ENCODE assay signal across 9 cellular contexts in genomic region chr19:12484011-12484370, GRCh38. TPM values are rescaled to one million over a fixed set of nuclear protein-coding genes. Genes with fewer than 3 reads are reported as not detected.
DNase-seq lines count a peak whose midpoint lies in the region; ATAC-seq, FAIRE-seq and TF ChIP-seq lines count a peak whose summit lies in the region.
"Had no signal": no experiment of that assay in that cellular context is flagged by ENCODE, and none has a peak within 500 bp of the region (broad histone marks: within the 10 kb centered on the region; RNA-seq: fewer than 3 reads in every experiment).

No MANE protein-coding gene starts in this region.

- H3K27ac ChIP-seq in astrocyte (ENCODE audit: low read depth, low read length): peak overlapping the region; percentile 53
- H3K27ac ChIP-seq in right lobe of liver: peak overlapping the region in 2 of 3 donors; percentile 12 to 60
- H3K27ac ChIP-seq in thyroid gland: peak overlapping the region in 2 of 3 donors; percentile 29 to 60

- peak overlapping the region; percentile 99 for H2AFZ ChIP-seq in astrocyte (ENCODE audit: low read depth, low read length)

- peaks cover 14% of the 10 kb centered on the region for H4K20me1 ChIP-seq in astrocyte (ENCODE audit: insufficient read depth, low read length)

- FAIRE-seq in astrocyte (lab: Jason Lieb, UNC): no peak

- H3K79me2 ChIP-seq in astrocyte (ENCODE audit: insufficient read depth, low read length): peaks cover 40% of the 10 kb centered on the region

- no peaks in the 10 kb centered on the region for H3K27me3 Mint-ChIP-seq in activated CD8-positive, alpha-beta memory T cell treated with anti-CD3 and anti-CD28 coated beads, Interleukin-2, amount 10 ng/mL, durations not matched to agents 7 days and 5 days
- no peaks in the 10 kb centered on the region for H3K27me3 Mint-ChIP-seq in astrocyte (ENCODE audit: low read depth, unreplicated experiment)

- DNase-seq in activated CD8-positive, alpha-beta memory T cell treated with anti-CD3 and anti-CD28 coated beads, Interleukin-2, amount 10 ng/mL, durations not matched to agents 7 days and 5 days: no peak
- no peak for DNase-seq in activated CD8-positive, alpha-beta memory T cell treated with anti-CD3 and anti-CD28 coated beads, Interleukin-2, amount 50 U/mL, for 4 hours
- DNase-seq in astrocyte (ENCODE audit: low read depth): no peak
- no peak for DNase-seq in right lobe of liver
- DNase-seq in thyroid gland: no peak
- DNase-seq in effector CD4-positive, alpha-beta T cell: no peak
- no peak for DNase-seq in HCEC 1CT
- DNase-seq: SIG-M5 had no signal

- peak overlapping the region; percentile 89 for H3K4me3 ChIP-seq in astrocyte (ENCODE audit: insufficient read depth, low read depth, low read length)
- peak overlapping the region; percentile 71 to 97 (median 91) for H3K4me3 ChIP-seq in right lobe of liver
- H3K4me3 ChIP-seq in thyroid gland (replicated peaks in 1 of 3): peak overlapping the region; percentile 63 to 90 (median 79)

- no peaks in the 10 kb centered on the region for H3K9me3 ChIP-seq in astrocyte (ENCODE audit: insufficient read depth, low read depth, low read length)
- H3K9me3 ChIP-seq in right lobe of liver: no peaks in the 10 kb centered on the region
- H3K9me3 ChIP-seq in thyroid gland: no peaks in the 10 kb centered on the region

- ATAC-seq in activated CD8-positive, alpha-beta memory T cell treated with anti-CD3 and anti-CD28 coated beads, Interleukin-2, amount 10 ng/mL, durations not matched to agents 7 days and 5 days: no peak
- ATAC-seq in right lobe of liver: no peak
- ATAC-seq in HG02970 (IDR thresholded peaks at IDR 0.05; ENCODE audit: low FRiP score, unreplicated experiment): no peak

- H3K4me3 Mint-ChIP-seq in activated CD8-positive, alpha-beta memory T cell treated with anti-CD3 and anti-CD28 coated beads, Interleukin-2, amount 10 ng/mL, durations not matched to agents 7 days and 5 days: peak overlapping the region; percentile 90
- peak overlapping the region; percentile 83 for H3K4me3 Mint-ChIP-seq in astrocyte (ENCODE audit: unreplicated experiment)

- peaks cover 25% of the 10 kb centered on the region for H3K4me1 Mint-ChIP-seq in activated CD8-positive, alpha-beta memory T cell treated with anti-CD3 and anti-CD28 coated beads, Interleukin-2, amount 10 ng/mL, durations not matched to agents 7 days and 5 days
- H3K4me1 Mint-ChIP-seq in astrocyte (ENCODE audit: low read depth, unreplicated experiment): peaks cover 8% of the 10 kb centered on the region

- 4% methylated on average over 7 of the region's 13 CpGs for WGBS in right lobe of liver (ENCODE audit: insufficient coverage, low coverage, low lambda C conversion rate, missing lambda C conversion rate)
- 1 to 2% methylated on average over 9 to 11 of the region's 13 CpGs for WGBS in thyroid gland, 2 donors

- intact Hi-C loops in right lobe of liver (cut with DNase I): no loop called here
- intact Hi-C loops in thyroid gland (cut with DNase I): no loop called here

- H3K36me3 ChIP-seq in astrocyte (ENCODE audit: insufficient read depth, low read length) (no peaks in the 10 kb centered on the region), right lobe of liver (no peaks in the 10 kb centered on the region), thyroid gland (no peaks in the 10 kb centered on the region)

- peak overlapping the region; percentile 89 for H3K4me2 ChIP-seq in astrocyte (ENCODE audit: low read length)

- no peak for TF ChIP-seq CTCF in astrocyte (IDR thresholded peaks at IDR 0.05; ENCODE audit: insufficient read depth, low read depth, low read length)
- no peak for TF ChIP-seq CTCF in right lobe of liver (IDR thresholded peaks at IDR 0.05)
- TF ChIP-seq CTCF in thyroid gland (IDR thresholded peaks at IDR 0.05): no peak

- peaks cover 2% of the 10 kb centered on the region for H3K9me3 Mint-ChIP-seq in activated CD8-positive, alpha-beta memory T cell treated with anti-CD3 and anti-CD28 coated beads, Interleukin-2, amount 10 ng/mL, durations not matched to agents 7 days and 5 days (ENCODE audit: low read depth)
- H3K9me3 Mint-ChIP-seq in astrocyte (ENCODE audit: unreplicated experiment): peaks cover 4% of the 10 kb centered on the region

- H3K9ac ChIP-seq in astrocyte (ENCODE audit: low read length): peak overlapping the region; percentile 90

- H3K4me1 ChIP-seq in astrocyte (ENCODE audit: insufficient read depth, low read length) (peaks cover 17% of the 10 kb centered on the region), right lobe of liver (no peaks in the 10 kb centered on the region), thyroid gland (peaks cover 20 to 23% of the 10 kb centered on the region in 2 donors)

- H3K27ac Mint-ChIP-seq in activated CD8-positive, alpha-beta memory T cell treated with anti-CD3 and anti-CD28 coated beads, Interleukin-2, amount 10 ng/mL, durations not matched to agents 7 days and 5 days: peak overlapping the region; percentile 86
- H3K27ac Mint-ChIP-seq in astrocyte (ENCODE audit: unreplicated experiment): peak overlapping the region; percentile 8

- CTCF ChIA-PET in activated CD8-positive, alpha-beta memory T cell treated with anti-CD3 and anti-CD28 coated beads, Interleukin-2, amount 10 ng/mL, durations not matched to agents 7 days and 5 days (lab: Charles Lee): interaction anchor here (1.4 to 2.1 kb wide), 2 partner anchors 12 to 31 kb away, joined by 3 to 10 read pairs; no protein-coding TSS in a partner anchor

- peaks cover 10% of the 10 kb centered on the region for H3K36me3 Mint-ChIP-seq in activated CD8-positive, alpha-beta memory T cell treated with anti-CD3 and anti-CD28 coated beads, Interleukin-2, amount 10 ng/mL, durations not matched to agents 7 days and 5 days
- peaks cover 8% of the 10 kb centered on the region for H3K36me3 Mint-ChIP-seq in astrocyte (ENCODE audit: low read depth, unreplicated experiment)

- H3K27me3 ChIP-seq in astrocyte (ENCODE audit: insufficient read depth, low read length) (no peaks in the 10 kb centered on the region), right lobe of liver (no peaks in the 10 kb centered on the region), thyroid gland (no peaks in the 10 kb centered on the region)

- no peak for TF ChIP-seq POLR2A in right lobe of liver (IDR thresholded peaks at IDR 0.05)
- TF ChIP-seq POLR2A in thyroid gland (IDR thresholded peaks at IDR 0.05): no peak

RNA-seq across cellular contexts. Expression of gene ZNF709, which starts 0.6 kb away (rescaled TPM):
- 1 to 10 TPM; 1.4 to 1.9 TPM for total RNA-seq in activated CD8-positive, alpha-beta memory T cell treated with anti-CD3 and anti-CD28 coated beads, Interleukin-2, amount 10 ng/mL, durations not matched to agents 7 days and 5 days
- total RNA-seq in astrocyte (2.3 and 2.8 TPM in 2 replicates), right lobe of liver (under 1 TPM in 5 of 6 experiments, not detected in 1; 0.22 to 0.97 (median 0.49) TPM), thyroid gland (1 to 10 TPM; 7.6 to 9.4 (median 8.7) TPM)

RNA-seq across cellular contexts. Expression of gene ZNF443, which starts 43.2 kb away (rescaled TPM):
- total RNA-seq in activated CD8-positive, alpha-beta memory T cell treated with anti-CD3 and anti-CD28 coated beads, Interleukin-2, amount 10 ng/mL, durations not matched to agents 7 days and 5 days: 1 to 10 TPM; 3.7 to 4.3 TPM
- total RNA-seq in astrocyte (2.5 and 4.3 TPM in 2 replicates), right lobe of liver (1 to 10 TPM in 5 of 6 experiments, under 1 TPM in 1; 1.00 to 3.1 (median 2.8) TPM), thyroid gland (1 to 10 TPM; 4.2 to 7.0 (median 5.0) TPM)
